ENCODE assay signal across 9 cellular contexts in genomic region chr1:209805341-209805781, GRCh38. TPM values are rescaled to one million over a fixed set of nuclear protein-coding genes. Genes with fewer than 3 reads are reported as not detected.
DNase-seq lines count a peak whose midpoint lies in the region; ATAC-seq, FAIRE-seq and TF ChIP-seq lines count a peak whose summit lies in the region.
"Had no signal": no experiment of that assay in that cellular context is flagged by ENCODE, and none has a peak within 500 bp of the region (broad histone marks: within the 10 kb centered on the region; RNA-seq: fewer than 3 reads in every experiment).

No MANE protein-coding gene starts in this region.

- FAIRE-seq in GM12891 (lab: Jason Lieb, UNC): no peak

- H3K36me3 Mint-ChIP-seq in activated naive CD4-positive, alpha-beta T cell treated with anti-CD3 and anti-CD28 coated beads, Interleukin-2, amount 50 U/mL, for 24 hours: no peaks in the 10 kb centered on the region
- H3K36me3 Mint-ChIP-seq in T-helper 2 cell treated with Interferon-gamma antibody and Interleukin-4, amounts not matched to agents 5 μg/mL and 100 μg/mL, for 36 hours (ENCODE audit: low read depth): no peaks in the 10 kb centered on the region

- intact Hi-C loops in colonic mucosa (cut with DNase I): no loop called here
- intact Hi-C loops in lower lobe of right lung (cut with DNase I): no loop called here
- intact Hi-C loops in transverse colon (cut with DNase I; ENCODE audit: low total_unique reads): no loop called here

- ATAC-seq in lower lobe of right lung: peak; percentile 58 to 63

- no peak overlapping the region for H3K27ac Mint-ChIP-seq in activated naive CD4-positive, alpha-beta T cell treated with anti-CD3 and anti-CD28 coated beads, Interleukin-2, amount 50 U/mL, for 24 hours
- H3K27ac Mint-ChIP-seq in T-helper 2 cell treated with Interferon-gamma antibody and Interleukin-4, amounts not matched to agents 5 μg/mL and 100 μg/mL, for 36 hours: no peak overlapping the region

- in situ Hi-C loops in transverse colon (cut with MboI; ENCODE audit: low pct_ligation_motif_present in 1 of 4, low pct_unique_long_range_greater_than_20kb in 1 of 4, low sequenced_read_pairs in 3 of 4): no loop called here

- H3K4me3 ChIP-seq in colonic mucosa: peak overlapping the region; percentile 59
- H3K4me3 ChIP-seq in lower lobe of right lung: peak overlapping the region; percentile 61
- H3K4me3 ChIP-seq in transverse colon: peak overlapping the region; percentile 0 to 62 (median 56)

- no peaks in the 10 kb centered on the region for H3K27me3 ChIP-seq in colonic mucosa
- H3K27me3 ChIP-seq in lower lobe of right lung (ENCODE audit: low read depth): no peaks in the 10 kb centered on the region
- H3K27me3 ChIP-seq in transverse colon: no peaks in the 10 kb centered on the region

- WGBS in transverse colon (ENCODE audit: low coverage in 1 of 2), 2 donors: 27 to 67% methylated on average over 1 to 19 of the region's 19 CpGs

- peaks cover 7% of the 10 kb centered on the region for H3K4me1 Mint-ChIP-seq in activated naive CD4-positive, alpha-beta T cell treated with anti-CD3 and anti-CD28 coated beads, Interleukin-2, amount 50 U/mL, for 24 hours
- peaks cover 7% of the 10 kb centered on the region for H3K4me1 Mint-ChIP-seq in T-helper 2 cell treated with Interferon-gamma antibody and Interleukin-4, amounts not matched to agents 5 μg/mL and 100 μg/mL, for 36 hours (ENCODE audit: low read depth)

- H3K27ac ChIP-seq in colonic mucosa (peak overlapping the region; percentile 60), lower lobe of right lung (peak overlapping the region; percentile 82), transverse colon (peak overlapping the region; percentile 77 to 89 (median 88))

- peak overlapping the region; percentile 87 to 98 for H3K9ac ChIP-seq in colonic mucosa (ENCODE audit: low read depth in 2 of 2, low read length in 2 of 2)

- no peaks in the 10 kb centered on the region for H3K4me1 ChIP-seq in colonic mucosa
- peaks cover 11% of the 10 kb centered on the region for H3K4me1 ChIP-seq in lower lobe of right lung
- peaks cover 0 to 15% (median 3%) of the 10 kb centered on the region in 4 donors for H3K4me1 ChIP-seq in transverse colon

- H3K4me3 Mint-ChIP-seq in activated naive CD4-positive, alpha-beta T cell treated with anti-CD3 and anti-CD28 coated beads, Interleukin-2, amount 50 U/mL, for 24 hours: peak overlapping the region; percentile 85
- no peak overlapping the region for H3K4me3 Mint-ChIP-seq in T-helper 2 cell treated with Interferon-gamma antibody and Interleukin-4, amounts not matched to agents 5 μg/mL and 100 μg/mL, for 36 hours

- no peaks in the 10 kb centered on the region for H3K27me3 Mint-ChIP-seq in activated naive CD4-positive, alpha-beta T cell treated with anti-CD3 and anti-CD28 coated beads, Interleukin-2, amount 50 U/mL, for 24 hours
- peaks cover 10% of the 10 kb centered on the region for H3K27me3 Mint-ChIP-seq in T-helper 2 cell treated with Interferon-gamma antibody and Interleukin-4, amounts not matched to agents 5 μg/mL and 100 μg/mL, for 36 hours (ENCODE audit: low read depth)

- no peak for DNase-seq in activated naive CD4-positive, alpha-beta T cell (lab: John Stamatoyannopoulos, UW)
- DNase-seq in colonic mucosa: peak; percentile 65
- peak; percentile 57 for DNase-seq in lower lobe of right lung
- DNase-seq in transverse colon: peak; percentile 46
- no peak for DNase-seq in NCI-H82 treated with DMSO at 0.1 percent for 48 hours (lab: John Stamatoyannopoulos, UW; ENCODE audit: unreplicated experiment)
- no peak for DNase-seq in GM12891 (ENCODE audit: insufficient read length, low spot score)
- no peak for DNase-seq in T-helper 2 cell treated with Interferon-gamma antibody and Interleukin-4, amounts not matched to agents 5 μg/mL and 100 μg/mL, for 36 hours (ENCODE audit: low spot score)

- H3K9me3 ChIP-seq in colonic mucosa (no peaks in the 10 kb centered on the region), lower lobe of right lung (no peaks in the 10 kb centered on the region), transverse colon (no peaks in the 10 kb centered on the region)

- no peaks in the 10 kb centered on the region for H3K9me3 Mint-ChIP-seq in activated naive CD4-positive, alpha-beta T cell treated with anti-CD3 and anti-CD28 coated beads, Interleukin-2, amount 50 U/mL, for 24 hours
- no peaks in the 10 kb centered on the region for H3K9me3 Mint-ChIP-seq in T-helper 2 cell treated with Interferon-gamma antibody and Interleukin-4, amounts not matched to agents 5 μg/mL and 100 μg/mL, for 36 hours

- TF ChIP-seq CTCF in colonic mucosa (IDR thresholded peaks at IDR 0.05) (no peak), lower lobe of right lung (IDR thresholded peaks at IDR 0.05) (no peak), transverse colon (IDR thresholded peaks at IDR 0.05) (peak in 1 of 5 experiments; percentile 12)

- H3K36me3 ChIP-seq in colonic mucosa (no peaks in the 10 kb centered on the region), lower lobe of right lung (no peaks in the 10 kb centered on the region), transverse colon (no peaks in the 10 kb centered on the region)

- TF ChIP-seq EP300 in transverse colon (IDR thresholded peaks at IDR 0.05; ENCODE audit: low read depth): no peak

- TF ChIP-seq POLR2A in transverse colon (IDR thresholded peaks at IDR 0.05): no peak
- no peak for TF ChIP-seq POLR2A in GM12891 (IDR thresholded peaks at IDR 0.05; ENCODE audit: low read depth, low read length)

TF ChIP-seq in GM12891, 5 proteins besides CTCF, POLR2A, EP300 and RAD21:
- TF ChIP-seq POLR2AphosphoS5 (IDR thresholded peaks at IDR 0.05; ENCODE audit: low read depth, low read length) (no peak), POU2F2 (IDR thresholded peaks at IDR 0.05; ENCODE audit: low read depth, low read length) (no peak), TAF1 (IDR thresholded peaks at IDR 0.05; ENCODE audit: low read depth, low read length) (no peak), PAX5 (IDR thresholded peaks at IDR 0.05; ENCODE audit: insufficient read depth, low read length, severe bottlenecking) (no peak), SPI1 (IDR thresholded peaks at IDR 0.05; ENCODE audit: low read depth, low read length) (no peak)

RNA-seq across cellular contexts. Expression of gene IRF6, which starts 0.6 kb away (rescaled TPM):
- total RNA-seq in colonic mucosa: 100 to 1,000 TPM in 1 of 2 donors, 10 to 100 TPM in 1; 87.5 to 133 TPM
- 18.2 TPM for total RNA-seq in lower lobe of right lung
- total RNA-seq in transverse colon: 10 to 100 TPM; 26.1 to 78.0 (median 44.4) TPM
- polyA plus RNA-seq in GM12891 (2012; ENCODE audit: low read depth, missing spikeins): 1.1 TPM

RNA-seq across cellular contexts. Expression of gene C1orf74, which starts 21.0 kb away (rescaled TPM):
- total RNA-seq in colonic mucosa (1 to 10 TPM; 2.2 to 2.9 TPM), lower lobe of right lung (1.6 TPM), transverse colon (1 to 10 TPM in 2 of 4 donors, under 1 TPM in 1, not detected in 1; 0.20 to 2.7 (median 2.4) TPM)
- 1.5 TPM for polyA plus RNA-seq in GM12891 (2012; ENCODE audit: low read depth, missing spikeins)

RNA-seq across cellular contexts. Expression of gene UTP25, which starts 22.4 kb away (rescaled TPM):
- total RNA-seq in colonic mucosa (1 to 10 TPM; 5.2 to 6.4 TPM), lower lobe of right lung (6.2 TPM), transverse colon (10 to 100 TPM in 1 of 4 donors, 1 to 10 TPM in 3; 1.1 to 13.7 (median 6.1) TPM)
- 2.5 TPM for polyA plus RNA-seq in GM12891 (2012; ENCODE audit: low read depth, missing spikeins)

RNA-seq across cellular contexts. Expression of gene TRAF3IP3, which starts 49.5 kb away (rescaled TPM):
- total RNA-seq in colonic mucosa (1 to 10 TPM; 2.0 to 3.2 TPM), lower lobe of right lung (12.4 TPM), transverse colon (10 to 100 TPM in 2 of 4 donors, 1 to 10 TPM in 2; 2.3 to 17.6 (median 6.8) TPM)
- 72.5 TPM for polyA plus RNA-seq in GM12891 (2012; ENCODE audit: low read depth, missing spikeins)
- total RNA-seq: HT1080 had no signal

Comparison
In these comparisons a context has a peak if more than half of its experiments do, and no peak if none do; other contexts are left out.
1. DNase-seq: peak in colonic mucosa (single experiment), lower lobe of right lung (single experiment) and transverse colon (single experiment); none in activated naive CD4-positive, alpha-beta T cell (0 of 4), NCI-H82 treated with DMSO at 0.1 percent for 48 hours (single experiment), GM12891 (single experiment) and T-helper 2 cell treated with Interferon-gamma antibody and Interleukin-4, amounts not matched to agents 5 μg/mL and 100 μg/mL, for 36 hours (single experiment).
2. Peak in every context shown above with its lines, with median percentiles within 50 percentile points of each other: H3K27ac ChIP-seq and H3K4me3 ChIP-seq.